ENCODE assay signal across 9 cellular contexts in the genomic region with DNA sequence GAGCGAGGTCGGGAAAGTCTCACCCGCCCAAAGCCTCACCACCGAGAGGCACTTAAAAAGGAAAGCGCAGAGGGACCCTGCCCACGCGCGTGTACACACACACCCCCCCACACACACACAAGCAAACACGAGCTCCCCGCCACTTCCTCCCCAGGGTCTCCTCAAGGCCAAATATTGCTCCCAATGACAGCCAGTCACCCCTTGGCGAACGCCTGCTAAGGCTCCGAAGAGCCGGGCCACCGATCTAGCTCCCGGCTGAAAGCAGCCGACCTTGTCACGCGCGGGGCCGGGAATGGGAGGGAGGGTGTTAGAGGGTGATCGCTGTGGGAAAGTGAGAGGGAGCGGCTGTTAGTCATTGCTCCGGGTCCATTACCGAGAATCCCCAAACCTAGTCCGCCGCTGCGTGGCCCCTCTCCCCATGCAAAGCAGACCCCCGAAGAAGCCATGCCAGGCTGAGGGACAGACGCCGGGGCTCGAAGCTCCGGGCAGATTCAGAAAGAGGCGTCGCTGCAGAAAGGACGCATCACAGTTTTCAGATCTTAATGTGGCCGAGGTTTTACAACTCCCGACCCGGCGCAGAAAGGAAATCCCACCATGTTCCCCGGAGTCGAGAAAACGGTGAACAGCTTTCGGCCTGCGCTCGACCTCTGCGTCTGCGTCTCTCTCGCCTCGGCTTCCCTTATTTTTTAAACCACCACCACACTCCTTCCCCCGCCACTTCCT. TPM values are rescaled to one million over a fixed set of nuclear protein-coding genes. Genes with fewer than 3 reads are reported as not detected.
A peak's percentile ranks its signal among the peaks of the same experiment; 100 is the strongest.
DNase-seq lines count a peak whose midpoint lies in the region; ATAC-seq, FAIRE-seq and TF ChIP-seq lines count a peak whose summit lies in the region.
"Had no signal": no experiment of that assay in that cellular context is flagged by ENCODE, and none has a peak within 500 bp of the region (broad histone marks: within the 10 kb centered on the region; RNA-seq: fewer than 3 reads in every experiment).

No MANE protein-coding gene starts in this region.

- H4K20me1 ChIP-seq in GM12878 (ENCODE audit: control insufficient read depth, insufficient read depth), result no peaks in the 10 kb centered on the region

- WGBS in GM12878 (ENCODE audit: insufficient coverage, insufficient replicate concordance, low lambda C conversion rate, missing lambda C conversion rate), result 8% methylated on average over 48 of the region's 51 CpGs

- H3K27me3 Mint-ChIP-seq in immature natural killer cell (ENCODE audit: low read depth in 3 of 3), result peaks cover 10 to 19% (median 13%) of the 10 kb centered on the region in 3 donors

- TF ChIP-seq RAD21 in GM12878 (IDR thresholded peaks at IDR 0.05; ENCODE audit: insufficient read depth, low read depth, low read length), result no peak

- in situ Hi-C loops in GM12878 (cut with MboI), result no loop called here

- ATAC-seq in GM12878, result no peak
- ATAC-seq in HG02798 (IDR thresholded peaks at IDR 0.05; ENCODE audit: poor library complexity, unreplicated experiment), result no peak
- no peak for ATAC-seq in GM21723 (IDR thresholded peaks at IDR 0.05; ENCODE audit: unreplicated experiment)

- intact Hi-C loops in GM12878 (cut with micrococcal nuclease; ENCODE audit: unreplicated experiment), result no loop called here

- H3K79me2 ChIP-seq in GM12878 (ENCODE audit: control insufficient read depth, insufficient read depth, low read length), result peaks cover 30% of the 10 kb centered on the region

- peaks cover 3 to 12% of the 10 kb centered on the region in 2 experiments for H3K27me3 ChIP-seq in GM12878 (replicated peaks in 1 of 2; ENCODE audit: control insufficient read depth in 2 of 2, insufficient read depth in 2 of 2, low read length in 1 of 2)

- no peaks in the 10 kb centered on the region for H3K4me1 ChIP-seq in GM12878 (ENCODE audit: control insufficient read depth, insufficient read depth, low read length)

- RAD21 ChIA-PET in GM12878 (lab: Charles Lee; ENCODE audit: unreplicated experiment), result no interaction called here

- peak overlapping the region; percentile 63 for H3K9ac ChIP-seq in GM12878 (ENCODE audit: control insufficient read depth, insufficient read depth, low read length)

- peaks cover 3 to 4% of the 10 kb centered on the region in 2 donors for H3K4me1 Mint-ChIP-seq in immature natural killer cell

- TF ChIP-seq POLR2A in GM12878 (IDR thresholded peaks at IDR 0.05; ENCODE audit: low read depth, low read length), result no peak

- no peak overlapping the region for H3K27ac Mint-ChIP-seq in immature natural killer cell

- H3K4me2 ChIP-seq in GM12878 (ENCODE audit: control insufficient read depth, insufficient read depth), result peak overlapping the region; percentile 66; the same call in 1 of the 2 replicates

- H2AFZ ChIP-seq in GM12878 (ENCODE audit: control insufficient read depth, low read depth, low read length), result no peak overlapping the region; the same call in 1 of the 2 replicates

- H3K9me3 ChIP-seq in GM12878 (replicated peaks; ENCODE audit: control insufficient read depth, insufficient read depth, low read length), result no peaks in the 10 kb centered on the region; the same call in 2 of the 3 replicates

- no peak for FAIRE-seq in GM12878 (lab: Jason Lieb, UNC)
- FAIRE-seq: TTC549 had no signal

- peaks cover 0 to 7% (median 2%) of the 10 kb centered on the region in 6 donors for H3K9me3 Mint-ChIP-seq in immature natural killer cell

- H3K27ac ChIP-seq in GM12878 (ENCODE audit: control insufficient read depth, insufficient read depth), result peak overlapping the region; percentile 50

- TF ChIP-seq CTCF in GM12878 (IDR thresholded peaks at IDR 0.05 in 2 of 3, conservative IDR thresholded peaks at IDR 0.05 in 1 of 3; ENCODE audit: control insufficient read depth in 2 of 3, extremely low read depth in 1 of 3, insufficient read depth in 1 of 3, low read depth in 3 of 3, low read length in 3 of 3), result no peak

- H3K4me3 ChIP-seq in GM12878, result peak overlapping the region; percentile 65

- POLR2A ChIA-PET in GM12878 (lab: Charles Lee), result no interaction called here

- CTCF ChIA-PET in GM12878 (lab: Yijun Ruan, JAX), result no interaction called here

- peak; percentile 64 for DNase-seq in EH (ENCODE audit: low read depth)
- peak; percentile 74 to 80 for DNase-seq in Kasumi-1 (lab: John Stamatoyannopoulos, UW)
- no peak for DNase-seq in GM12878 (ENCODE audit: low read depth, low spot score)
- DNase-seq in immature natural killer cell, result no peak
- DNase-seq in stimulated activated CD8-positive, alpha-beta memory T cell treated with anti-CD3 and anti-CD28 coated beads, Interleukin-4, amount 100 ng/mL, for 48 hours, result peak; percentile 27
- no peak for DNase-seq in SKM-1 (lab: John Stamatoyannopoulos, UW; ENCODE audit: unreplicated experiment)

- SMC1A ChIA-PET in GM12878 (lab: Charles Lee; ENCODE audit: uncharacterized antibody, unreplicated experiment), result no interaction called here

- no TSS peak for BruUV-seq in GM12878 (replicated peaks; lab: Mats Ljungman, UMichigan)

- TF ChIP-seq EP300 in GM12878 (IDR thresholded peaks at IDR 0.05; ENCODE audit: borderline replicate concordance in 1 of 2, control insufficient read depth in 1 of 2, low read depth in 2 of 2, low read length in 2 of 2), result no peak

- peak overlapping the region in 3 of 5 donors; percentile 17 to 38 (median 29) for H3K4me3 Mint-ChIP-seq in immature natural killer cell

- no peaks in the 10 kb centered on the region for H3K36me3 Mint-ChIP-seq in immature natural killer cell

- H3K36me3 ChIP-seq in GM12878 (ENCODE audit: control insufficient read depth in 2 of 2, insufficient read depth in 2 of 2, low read length in 1 of 2), result no peaks in the 10 kb centered on the region

TF ChIP-seq in GM12878, 131 proteins besides CTCF, POLR2A, EP300 and RAD21:
- 0 out of 2 replicates have a peak, but pooled peaks have one; percentile 25 for TF ChIP-seq PML (IDR thresholded peaks at IDR 0.05; ENCODE audit: low read length)
- peak; percentile 49; the same call in 1 of the 2 replicates for TF ChIP-seq POLR2AphosphoS5 (IDR thresholded peaks at IDR 0.05; ENCODE audit: low read length)
- TF ChIP-seq, protein P1, sequence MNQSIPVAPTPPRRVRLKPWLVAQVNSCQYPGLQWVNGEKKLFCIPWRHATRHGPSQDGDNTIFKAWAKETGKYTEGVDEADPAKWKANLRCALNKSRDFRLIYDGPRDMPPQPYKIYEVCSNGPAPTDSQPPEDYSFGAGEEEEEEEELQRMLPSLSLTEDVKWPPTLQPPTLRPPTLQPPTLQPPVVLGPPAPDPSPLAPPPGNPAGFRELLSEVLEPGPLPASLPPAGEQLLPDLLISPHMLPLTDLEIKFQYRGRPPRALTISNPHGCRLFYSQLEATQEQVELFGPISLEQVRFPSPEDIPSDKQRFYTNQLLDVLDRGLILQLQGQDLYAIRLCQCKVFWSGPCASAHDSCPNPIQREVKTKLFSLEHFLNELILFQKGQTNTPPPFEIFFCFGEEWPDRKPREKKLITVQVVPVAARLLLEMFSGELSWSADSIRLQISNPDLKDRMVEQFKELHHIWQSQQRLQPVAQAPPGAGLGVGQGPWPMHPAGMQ (IDR thresholded peaks at IDR 0.05; ENCODE audit: borderline replicate concordance), result no peak
- TF ChIP-seq NR2C1 (IDR thresholded peaks at IDR 0.05), result no peak

RNA-seq across cellular contexts. Expression of a gene that starts 2.6 kb away (rescaled TPM):
- not detected in 2 replicates for total RNA-seq in GM12878 (2013; cell fraction: nucleolus; rRNA removed)
- total RNA-seq in GM12878 (2014; rRNA removed) (0.49 and 1.4 TPM in 2 replicates), GM12878 (2014; rRNA removed; fragmentation: Illumina TruSeq; extraction: Trizol) (0.22 and 0.32 TPM in 2 replicates), GM12878 (2021) (0.46 and 0.85 TPM in 2 replicates)
- 7.5 TPM for polyA plus RNA-seq in GM12878 (2011; ENCODE audit: low read depth)
- polyA plus RNA-seq in GM12878 (2011; rRNA removed) (not detected in 2 replicates), GM12878 (2014; fragmentation: Illumina TruSeq; extraction: Trizol) (0.21 and 0.60 TPM in 2 replicates), GM12878 (2014; fragmentation: Nextera tagmentation; extraction: Ambion mirVana) (under 1 TPM; 0.11 to 0.31 TPM), GM12878 (2014; rRNA removed) (0.23 and 1.2 TPM in 2 replicates), GM12878 (2016; fragmentation: Nextera tagmentation; extraction: Ambion mirVana) (1 to 10 TPM; 1.3 to 1.8 TPM), immature natural killer cell (not detected)
- polyA plus RNA-seq in GM12878 (2011; cell fraction: cytosol; rRNA removed), result not detected in 2 replicates
- polyA plus RNA-seq in GM12878 (2011; cell fraction: nucleus; rRNA removed), result not detected in 2 replicates
- 14.6 and 21.4 TPM in 2 replicates for polyA plus RNA-seq in GM12878 (2012)
- polyA minus RNA-seq in GM12878 (2011; rRNA and poly(A)+ RNA removed), result not detected in 2 replicates
- not detected in 2 replicates for polyA minus RNA-seq in GM12878 (2011; cell fraction: cytosol; rRNA and poly(A)+ RNA removed)
- polyA minus RNA-seq in GM12878 (2011; cell fraction: nucleus; rRNA and poly(A)+ RNA removed), result not detected in 2 replicates

Comparison
In these comparisons a context has a peak if more than half of its experiments do, and no peak if none do; other contexts are left out.
1. DNase-seq: peak in EH (single experiment), Kasumi-1 (2 of 2) and stimulated activated CD8-positive, alpha-beta memory T cell treated with anti-CD3 and anti-CD28 coated beads, Interleukin-4, amount 100 ng/mL, for 48 hours (single experiment); none in GM12878 (single experiment), immature natural killer cell (0 of 3) and SKM-1 (single experiment).